ENCODE assay signal across 1 cellular context in genomic region chr22:20364335-20365261, GRCh38.
TF ChIP-seq lines count a peak whose summit lies in the region.
"Not testable (repeated sequence)": the region's sequence is repeated elsewhere in the genome, so short reads cannot be mapped to it uniquely, and the experiment has no call there.

No MANE protein-coding gene starts in this region.

TF ChIP-seq in K562, 482 proteins besides CTCF, POLR2A, EP300 and RAD21:
- TF ChIP-seq CEBPB (tag; IDR thresholded peaks at IDR 0.05) (peak; percentile 60), CEBPG (tag; conservative IDR thresholded peaks at IDR 0.05 in 1 of 2, IDR thresholded peaks at IDR 0.05 in 1 of 2) (0 out of 4 replicates have a peak, but pooled peaks of 1 of the 2 experiments have one; percentile 42), CBX2 (IDR thresholded peaks at IDR 0.05; ENCODE audit: insufficient read depth, low read length, poor library complexity, severe bottlenecking) (peak; percentile 39)
- not testable (repeated sequence) for TF ChIP-seq CEBPG (CRISPR knock-in tag; IDR thresholded peaks at IDR 0.05)
